ENCODE assay signal across 1 cellular context in the genomic region with DNA sequence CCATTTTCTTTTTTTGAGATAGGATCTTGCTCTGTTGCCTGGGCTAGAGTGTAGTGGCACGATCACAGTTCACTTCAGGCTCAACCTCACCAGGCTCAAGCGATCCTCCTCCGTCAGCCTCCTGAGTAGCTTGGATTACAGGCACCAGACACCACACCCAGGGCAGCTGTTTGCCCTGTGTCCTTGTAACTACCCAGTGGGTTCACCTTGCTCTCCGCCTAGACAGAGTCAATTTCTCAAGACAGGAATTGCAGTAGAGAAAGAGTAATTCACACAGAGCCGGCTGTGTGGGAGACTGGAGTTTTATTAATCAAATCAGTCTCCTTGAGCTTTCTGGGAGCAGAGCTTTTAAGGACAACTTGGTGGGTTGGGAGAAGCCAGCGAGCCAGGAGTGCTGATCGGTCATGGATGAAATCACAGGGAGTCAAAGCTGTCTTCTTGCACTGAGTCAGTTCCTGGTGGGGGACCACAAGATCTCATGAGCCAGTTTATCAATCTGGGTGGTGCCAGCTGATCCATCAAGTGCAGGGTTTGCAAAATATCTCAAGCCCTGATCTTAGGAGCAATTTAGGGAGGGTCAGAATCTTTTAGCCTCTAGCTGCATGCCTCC.
TF ChIP-seq lines count a peak whose summit lies in the region.

No MANE protein-coding gene starts in this region.

TF ChIP-seq in SK-N-SH, 30 proteins besides CTCF, POLR2A, EP300 and RAD21:
- TF ChIP-seq, protein P1, sequence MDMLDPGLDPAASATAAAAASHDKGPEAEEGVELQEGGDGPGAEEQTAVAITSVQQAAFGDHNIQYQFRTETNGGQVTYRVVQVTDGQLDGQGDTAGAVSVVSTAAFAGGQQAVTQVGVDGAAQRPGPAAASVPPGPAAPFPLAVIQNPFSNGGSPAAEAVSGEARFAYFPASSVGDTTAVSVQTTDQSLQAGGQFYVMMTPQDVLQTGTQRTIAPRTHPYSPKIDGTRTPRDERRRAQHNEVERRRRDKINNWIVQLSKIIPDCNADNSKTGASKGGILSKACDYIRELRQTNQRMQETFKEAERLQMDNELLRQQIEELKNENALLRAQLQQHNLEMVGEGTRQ (IDR thresholded peaks at IDR 0.05; ENCODE audit: borderline replicate concordance, low read depth, low read length), result no peak
- TF ChIP-seq JUND (IDR thresholded peaks at IDR 0.05) (no peak), RCOR1 (IDR thresholded peaks at IDR 0.05; ENCODE audit: low read length) (no peak), ELF1 (IDR thresholded peaks at IDR 0.05) (no peak), CHD2 (IDR thresholded peaks at IDR 0.05; ENCODE audit: low read length, partially characterized antibody) (no peak), FOXJ3 (CRISPR knock-in tag; IDR thresholded peaks at IDR 0.05) (no peak), EZH2phosphoT487 (IDR thresholded peaks at IDR 0.05; ENCODE audit: borderline replicate concordance, low read depth) (no peak), SMC3 (IDR thresholded peaks at IDR 0.05; ENCODE audit: low read depth, low read length) (no peak), GATA2 (CRISPR knock-in tag; IDR thresholded peaks at IDR 0.05) (no peak), TEAD4 (IDR thresholded peaks at IDR 0.05; ENCODE audit: borderline replicate concordance, insufficient read depth) (no peak)
- TF ChIP-seq, protein P2, sequence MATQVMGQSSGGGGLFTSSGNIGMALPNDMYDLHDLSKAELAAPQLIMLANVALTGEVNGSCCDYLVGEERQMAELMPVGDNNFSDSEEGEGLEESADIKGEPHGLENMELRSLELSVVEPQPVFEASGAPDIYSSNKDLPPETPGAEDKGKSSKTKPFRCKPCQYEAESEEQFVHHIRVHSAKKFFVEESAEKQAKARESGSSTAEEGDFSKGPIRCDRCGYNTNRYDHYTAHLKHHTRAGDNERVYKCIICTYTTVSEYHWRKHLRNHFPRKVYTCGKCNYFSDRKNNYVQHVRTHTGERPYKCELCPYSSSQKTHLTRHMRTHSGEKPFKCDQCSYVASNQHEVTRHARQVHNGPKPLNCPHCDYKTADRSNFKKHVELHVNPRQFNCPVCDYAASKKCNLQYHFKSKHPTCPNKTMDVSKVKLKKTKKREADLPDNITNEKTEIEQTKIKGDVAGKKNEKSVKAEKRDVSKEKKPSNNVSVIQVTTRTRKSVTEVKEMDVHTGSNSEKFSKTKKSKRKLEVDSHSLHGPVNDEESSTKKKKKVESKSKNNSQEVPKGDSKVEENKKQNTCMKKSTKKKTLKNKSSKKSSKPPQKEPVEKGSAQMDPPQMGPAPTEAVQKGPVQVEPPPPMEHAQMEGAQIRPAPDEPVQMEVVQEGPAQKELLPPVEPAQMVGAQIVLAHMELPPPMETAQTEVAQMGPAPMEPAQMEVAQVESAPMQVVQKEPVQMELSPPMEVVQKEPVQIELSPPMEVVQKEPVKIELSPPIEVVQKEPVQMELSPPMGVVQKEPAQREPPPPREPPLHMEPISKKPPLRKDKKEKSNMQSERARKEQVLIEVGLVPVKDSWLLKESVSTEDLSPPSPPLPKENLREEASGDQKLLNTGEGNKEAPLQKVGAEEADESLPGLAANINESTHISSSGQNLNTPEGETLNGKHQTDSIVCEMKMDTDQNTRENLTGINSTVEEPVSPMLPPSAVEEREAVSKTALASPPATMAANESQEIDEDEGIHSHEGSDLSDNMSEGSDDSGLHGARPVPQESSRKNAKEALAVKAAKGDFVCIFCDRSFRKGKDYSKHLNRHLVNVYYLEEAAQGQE (IDR thresholded peaks at IDR 0.05; ENCODE audit: low read depth, low read length), result no peak
- TF ChIP-seq, protein P3, sequence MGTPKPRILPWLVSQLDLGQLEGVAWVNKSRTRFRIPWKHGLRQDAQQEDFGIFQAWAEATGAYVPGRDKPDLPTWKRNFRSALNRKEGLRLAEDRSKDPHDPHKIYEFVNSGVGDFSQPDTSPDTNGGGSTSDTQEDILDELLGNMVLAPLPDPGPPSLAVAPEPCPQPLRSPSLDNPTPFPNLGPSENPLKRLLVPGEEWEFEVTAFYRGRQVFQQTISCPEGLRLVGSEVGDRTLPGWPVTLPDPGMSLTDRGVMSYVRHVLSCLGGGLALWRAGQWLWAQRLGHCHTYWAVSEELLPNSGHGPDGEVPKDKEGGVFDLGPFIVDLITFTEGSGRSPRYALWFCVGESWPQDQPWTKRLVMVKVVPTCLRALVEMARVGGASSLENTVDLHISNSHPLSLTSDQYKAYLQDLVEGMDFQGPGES (IDR thresholded peaks at IDR 0.05; ENCODE audit: low read depth, low read length), result no peak
- TF ChIP-seq, protein P4, sequence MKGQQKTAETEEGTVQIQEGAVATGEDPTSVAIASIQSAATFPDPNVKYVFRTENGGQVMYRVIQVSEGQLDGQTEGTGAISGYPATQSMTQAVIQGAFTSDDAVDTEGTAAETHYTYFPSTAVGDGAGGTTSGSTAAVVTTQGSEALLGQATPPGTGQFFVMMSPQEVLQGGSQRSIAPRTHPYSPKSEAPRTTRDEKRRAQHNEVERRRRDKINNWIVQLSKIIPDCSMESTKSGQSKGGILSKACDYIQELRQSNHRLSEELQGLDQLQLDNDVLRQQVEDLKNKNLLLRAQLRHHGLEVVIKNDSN (IDR thresholded peaks at IDR 0.05; ENCODE audit: borderline replicate concordance, low read depth), result no peak
